Comparison of ENCODE assay signal across 25 cellular contexts in the genomic region with DNA sequence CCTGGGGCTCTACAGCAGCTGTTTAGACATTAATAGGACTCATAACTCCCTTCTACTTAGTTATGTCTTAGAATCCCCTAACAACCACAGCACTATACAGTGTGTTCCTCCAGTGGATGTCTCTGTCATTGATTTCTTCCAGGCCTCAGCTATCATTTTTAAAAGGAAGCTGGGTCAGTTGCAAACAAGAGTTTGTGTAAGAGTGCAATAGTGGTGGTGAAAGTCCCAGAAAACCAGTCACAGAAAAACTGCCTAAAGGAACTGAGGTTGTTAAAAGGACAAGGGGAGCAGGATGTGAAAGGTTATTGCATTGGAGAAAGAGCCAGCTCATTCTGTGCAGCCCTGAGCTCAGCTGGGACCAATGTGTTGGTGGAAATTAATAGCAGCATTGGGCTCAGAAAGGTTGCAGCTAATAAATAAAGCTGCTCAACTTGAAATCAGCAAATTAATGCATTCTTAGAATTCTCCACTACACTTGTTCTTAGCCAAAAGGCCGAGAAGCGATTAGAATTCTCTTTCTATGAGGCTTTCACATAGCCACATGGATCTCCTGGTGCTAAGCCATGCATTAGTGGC.
"Had no signal": no experiment of that assay in that cellular context is flagged by ENCODE, and none has a peak within 500 bp of the region (broad histone marks: within the 10 kb centered on the region; RNA-seq: fewer than 3 reads in every experiment).

No MANE protein-coding gene starts in this region.

- DNase-seq: activated CD4-positive, alpha-beta T cell treated with anti-CD3 and anti-CD28 coated beads for 1 hour; activated CD4-positive, alpha-beta T cell treated with anti-CD3 and anti-CD28 coated beads, Interleukin-2, amount 50 U/mL, for 4 hours; activated gamma-delta T cell treated with Interleukin-2 at 50 U/mL for 16 hours; amygdala; body of pancreas; heart right ventricle; kidney glomerular epithelial cell; left ventricle myocardium inferior; mammary epithelial cell; naive B cell; pancreas; stimulated activated CD4-positive, alpha-beta T cell treated with anti-CD3 and anti-CD28 coated beads, Interleukin-4, amount 100 ng/mL, for 1 hour; stimulated activated naive CD8-positive, alpha-beta T cell treated with anti-CD3 and anti-CD28 coated beads, Interleukin-15, amount 100 ng/mL, for 72 hours; T-helper 2 cell; transverse colon; uterus had no signal

- H3K9me3 ChIP-seq: body of pancreas, left ventricle myocardium inferior, pancreas, suprapubic skin, transverse colon, uterus had no signal

- H3K4me2 ChIP-seq: neural progenitor cell, smooth muscle cell had no signal

- FAIRE-seq: pancreas had no signal

- H3K4me3 Mint-ChIP-seq: activated naive CD8-positive, alpha-beta T cell; activated T-helper 1 cell treated with anti-CD3 and anti-CD28 coated beads, Interleukin-12 subunit alpha, Interleukin-12 subunit beta, Interleukin-2, Interleukin-4 antibody, amounts not matched to agents 30 ng/mL and 10 ng/mL and 1 ng/mL, durations not matched to agents 14 hours and 24 hours and 36 hours; central memory CD8-positive, alpha-beta T cell; naive B cell; neural progenitor cell; stimulated activated naive CD8-positive, alpha-beta T cell treated with anti-CD3 and anti-CD28 coated beads, Interleukin-15, amount 100 ng/mL, for 72 hours had no signal

- H3K27me3 ChIP-seq: body of pancreas, heart right ventricle, neural progenitor cell, pancreas, suprapubic skin, transverse colon, uterus had no signal

- ATAC-seq: body of pancreas; heart right ventricle; pancreas; sciatic nerve; stimulated activated naive CD8-positive, alpha-beta T cell treated with anti-CD3 and anti-CD28 coated beads, Interleukin-15, amount 100 ng/mL, for 72 hours had no signal

- H3K27ac Mint-ChIP-seq: activated naive CD8-positive, alpha-beta T cell; activated T-helper 1 cell treated with anti-CD3 and anti-CD28 coated beads, Interleukin-12 subunit alpha, Interleukin-12 subunit beta, Interleukin-2, Interleukin-4 antibody, amounts not matched to agents 30 ng/mL and 10 ng/mL and 1 ng/mL, durations not matched to agents 14 hours and 24 hours and 36 hours; naive B cell; neural progenitor cell; stimulated activated naive CD8-positive, alpha-beta T cell treated with anti-CD3 and anti-CD28 coated beads, Interleukin-15, amount 100 ng/mL, for 72 hours had no signal

- H2AFZ ChIP-seq: neural progenitor cell had no signal

- H3K4me1 ChIP-seq: body of pancreas, heart right ventricle, left ventricle myocardium inferior, pancreas, suprapubic skin, transverse colon, uterus had no signal

- H3K4me3 ChIP-seq: body of pancreas, coronary artery, heart right ventricle, left ventricle myocardium inferior, neural progenitor cell, pancreas, smooth muscle cell, suprapubic skin, transverse colon, uterus had no signal

- H3K9ac ChIP-seq: neural progenitor cell had no signal

- H3K27ac ChIP-seq: body of pancreas, coronary artery, heart right ventricle, left ventricle myocardium inferior, neural progenitor cell, pancreas, suprapubic skin, transverse colon, uterus, VCaP had no signal

- H3K27me3 Mint-ChIP-seq: activated naive CD8-positive, alpha-beta T cell had no signal

- H3K36me3 ChIP-seq: pancreas, suprapubic skin, transverse colon, uterus had no signal

- H3K4me1 Mint-ChIP-seq: central memory CD8-positive, alpha-beta T cell; stimulated activated naive CD8-positive, alpha-beta T cell treated with anti-CD3 and anti-CD28 coated beads, Interleukin-15, amount 100 ng/mL, for 72 hours had no signal

- H3K9me3 Mint-ChIP-seq: activated T-helper 1 cell treated with anti-CD3 and anti-CD28 coated beads, Interleukin-12 subunit alpha, Interleukin-12 subunit beta, Interleukin-2, Interleukin-4 antibody, amounts not matched to agents 30 ng/mL and 10 ng/mL and 1 ng/mL, durations not matched to agents 14 hours and 24 hours and 36 hours; naive B cell had no signal
